ENCODE assay signal across 1 cellular context in genomic region chr2:28713582-28714292, GRCh38.
A peak's percentile ranks its signal among the peaks of the same experiment; 100 is the strongest.
TF ChIP-seq lines count a peak whose summit lies in the region.

No MANE protein-coding gene starts in this region.

TF ChIP-seq in K562, 482 proteins besides CTCF, POLR2A, EP300 and RAD21 (continued from another document):
- TF ChIP-seq ZNF280A (IDR thresholded peaks at IDR 0.05; ENCODE audit: low read depth, partially characterized antibody) (no peak), CEBPB (tag; IDR thresholded peaks at IDR 0.05) (peak; percentile 69; the same call in 1 of the 2 replicates), ZNF512 (tag; IDR thresholded peaks at IDR 0.05) (peak; percentile 49; the same call in 1 of the 2 replicates), C11orf30 (IDR thresholded peaks at IDR 0.05; ENCODE audit: low read depth) (peak; percentile 68; the same call in 1 of the 2 replicates), GTF2B (IDR thresholded peaks at IDR 0.05; ENCODE audit: extremely low read depth, insufficient read length) (no peak), DPF2 (IDR thresholded peaks at IDR 0.05) (peak; percentile 32; the same call in 1 of the 2 replicates), ZNF316 (IDR thresholded peaks at IDR 0.05) (peak; percentile 79), ATF7 (IDR thresholded peaks at IDR 0.05) (peak; percentile 46; the same call in 1 of the 2 replicates), THRAP3 (IDR thresholded peaks at IDR 0.05; ENCODE audit: borderline replicate concordance) (no peak), TRIM24 (IDR thresholded peaks at IDR 0.05) (peak in 1 of 2 experiments; percentile 40; a peak in 1 of 4 replicates), TCF7 (IDR thresholded peaks at IDR 0.05; ENCODE audit: borderline replicate concordance) (no peak), ZNF57 (CRISPR knock-in tag; IDR thresholded peaks at IDR 0.05) (no peak), FOXM1 (IDR thresholded peaks at IDR 0.05; ENCODE audit: low read depth) (no peak), FOXM1 (CRISPR knock-in tag; IDR thresholded peaks at IDR 0.05; ENCODE audit: low read depth) (no peak), FOSL1 (tag; conservative IDR thresholded peaks at IDR 0.05) (peak; percentile 64), LEF1 (IDR thresholded peaks at IDR 0.05) (0 out of 2 replicates have a peak, but pooled peaks have one; percentile 17), ZSCAN32 (CRISPR knock-in tag; IDR thresholded peaks at IDR 0.05) (0 out of 2 replicates have a peak, but pooled peaks have one; percentile 26), MAFG (tag; conservative IDR thresholded peaks at IDR 0.05) (peak; percentile 40), IRF9 (tag; IDR thresholded peaks at IDR 0.05) (0 out of 2 replicates have a peak, but pooled peaks have one; percentile 63), CEBPG (CRISPR knock-in tag; IDR thresholded peaks at IDR 0.05) (peak; percentile 66; the same call in 1 of the 2 replicates), CEBPG (tag; conservative IDR thresholded peaks at IDR 0.05 in 1 of 2, IDR thresholded peaks at IDR 0.05 in 1 of 2) (peak; percentile 88 to 94), MAFK (IDR thresholded peaks at IDR 0.05; ENCODE audit: low read length) (peak; percentile 38; the same call in 1 of the 2 replicates), ZNF146 (CRISPR knock-in tag; IDR thresholded peaks at IDR 0.05; ENCODE audit: unreplicated experiment) (no peak)
- TF ChIP-seq, protein P1, sequence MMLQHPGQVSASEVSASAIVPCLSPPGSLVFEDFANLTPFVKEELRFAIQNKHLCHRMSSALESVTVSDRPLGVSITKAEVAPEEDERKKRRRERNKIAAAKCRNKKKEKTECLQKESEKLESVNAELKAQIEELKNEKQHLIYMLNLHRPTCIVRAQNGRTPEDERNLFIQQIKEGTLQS (IDR thresholded peaks at IDR 0.05): peak; percentile 94
- TF ChIP-seq, protein P1 (CRISPR knock-in tag; conservative IDR thresholded peaks at IDR 0.05): no peak
- TF ChIP-seq, protein P2, sequence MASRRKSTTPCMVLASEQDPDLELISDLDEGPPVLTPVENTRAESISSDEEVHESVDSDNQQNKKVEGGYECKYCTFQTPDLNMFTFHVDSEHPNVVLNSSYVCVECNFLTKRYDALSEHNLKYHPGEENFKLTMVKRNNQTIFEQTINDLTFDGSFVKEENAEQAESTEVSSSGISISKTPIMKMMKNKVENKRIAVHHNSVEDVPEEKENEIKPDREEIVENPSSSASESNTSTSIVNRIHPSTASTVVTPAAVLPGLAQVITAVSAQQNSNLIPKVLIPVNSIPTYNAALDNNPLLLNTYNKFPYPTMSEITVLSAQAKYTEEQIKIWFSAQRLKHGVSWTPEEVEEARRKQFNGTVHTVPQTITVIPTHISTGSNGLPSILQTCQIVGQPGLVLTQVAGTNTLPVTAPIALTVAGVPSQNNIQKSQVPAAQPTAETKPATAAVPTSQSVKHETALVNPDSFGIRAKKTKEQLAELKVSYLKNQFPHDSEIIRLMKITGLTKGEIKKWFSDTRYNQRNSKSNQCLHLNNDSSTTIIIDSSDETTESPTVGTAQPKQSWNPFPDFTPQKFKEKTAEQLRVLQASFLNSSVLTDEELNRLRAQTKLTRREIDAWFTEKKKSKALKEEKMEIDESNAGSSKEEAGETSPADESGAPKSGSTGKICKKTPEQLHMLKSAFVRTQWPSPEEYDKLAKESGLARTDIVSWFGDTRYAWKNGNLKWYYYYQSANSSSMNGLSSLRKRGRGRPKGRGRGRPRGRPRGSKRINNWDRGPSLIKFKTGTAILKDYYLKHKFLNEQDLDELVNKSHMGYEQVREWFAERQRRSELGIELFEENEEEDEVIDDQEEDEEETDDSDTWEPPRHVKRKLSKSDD (conservative IDR thresholded peaks at IDR 0.05; ENCODE audit: low read length): no peak
